ENCODE assay signal across 8 cellular contexts in the genomic region with DNA sequence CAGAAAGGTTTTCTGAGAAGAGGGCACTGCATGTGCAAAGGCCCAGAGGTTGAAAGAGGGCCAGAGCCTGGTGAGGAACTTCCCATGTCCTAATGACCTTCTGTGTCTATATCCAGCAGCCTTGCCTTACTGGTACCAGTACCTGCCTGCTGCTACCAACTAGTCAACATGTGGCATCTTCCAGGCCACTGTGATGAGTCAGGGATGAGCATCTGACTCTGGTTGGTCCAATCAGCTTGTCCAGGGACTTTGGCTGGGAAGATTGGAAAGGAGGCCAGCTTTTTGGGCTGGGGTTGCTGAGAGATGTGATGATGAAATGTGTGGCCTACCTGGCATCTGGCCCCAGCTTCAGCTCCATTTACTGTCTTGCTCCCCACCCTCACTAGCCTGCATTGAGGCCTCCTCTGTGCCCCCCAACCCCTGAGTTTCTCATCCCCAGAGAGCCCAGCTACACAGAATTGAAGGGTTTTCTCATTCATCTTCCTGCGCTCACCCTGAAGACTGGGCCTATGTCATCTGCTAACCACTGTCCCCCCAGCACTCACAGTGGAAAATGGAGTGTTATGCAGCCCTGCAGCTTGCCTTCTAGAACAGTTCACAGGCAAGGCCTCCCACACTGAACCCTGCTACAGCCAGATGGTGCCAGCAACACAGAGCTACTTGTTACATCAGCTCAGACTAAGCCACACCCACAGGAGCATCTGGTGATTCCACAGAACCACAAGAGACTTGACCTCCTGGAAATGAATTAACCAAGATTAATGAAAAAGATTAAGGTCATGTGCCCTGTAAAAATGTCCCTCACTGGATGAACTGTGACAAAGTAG.
A peak's percentile ranks its signal among the peaks of the same experiment; 100 is the strongest.
DNase-seq lines count a peak whose midpoint lies in the region; ATAC-seq and TF ChIP-seq lines count a peak whose summit lies in the region.

No MANE protein-coding gene starts in this region.

- no peak overlapping the region for H3K9ac ChIP-seq in parathyroid adenoma

- DNase-seq in AG10803 (ENCODE audit: low read depth): peak; percentile 97
- peak; percentile 98 for DNase-seq in OCI-M1 (lab: John Stamatoyannopoulos, UW)
- peak; percentile 84 for DNase-seq in activated effector memory CD4-positive, alpha-beta T cell treated with anti-CD3 and anti-CD28 coated beads, Interleukin-2, amount 50 U/mL, for 16 hours
- DNase-seq in head of caudate nucleus: peak in 30 of 42 donors; percentile 26 to 78 (median 59)

- ATAC-seq in GM18861 (IDR thresholded peaks at IDR 0.05; ENCODE audit: unreplicated experiment) (peak; percentile 23), HG03045 (IDR thresholded peaks at IDR 0.05; ENCODE audit: unreplicated experiment) (no peak), HG03565 (IDR thresholded peaks at IDR 0.05; ENCODE audit: unreplicated experiment) (no peak)

- peak overlapping the region; percentile 97 for H3K4me2 ChIP-seq in parathyroid adenoma (ENCODE audit: low read length)

- no peaks in the 10 kb centered on the region for H3K27me3 ChIP-seq in parathyroid adenoma (ENCODE audit: control insufficient read depth, insufficient read depth, low read length)

- intact Hi-C loops in head of caudate nucleus (cut with DNase I): no loop called here

- no peaks in the 10 kb centered on the region for H3K9me3 ChIP-seq in parathyroid adenoma (ENCODE audit: control insufficient read depth, low read length)

- peaks cover 18% of the 10 kb centered on the region for H3K4me1 ChIP-seq in parathyroid adenoma

- TF ChIP-seq CTCF in AG10803 (conservative IDR thresholded peaks at IDR 0.05; ENCODE audit: low read length): peak; percentile 7; the same call in 1 of the 2 replicates
- no peak for TF ChIP-seq CTCF in parathyroid adenoma (IDR thresholded peaks at IDR 0.05)

- no peaks in the 10 kb centered on the region for H3K36me3 ChIP-seq in parathyroid adenoma (ENCODE audit: control insufficient read depth, insufficient read depth, low read length)

- H3K4me3 ChIP-seq in AG10803 (ENCODE audit: low read length) (peak overlapping the region; percentile 96), parathyroid adenoma (ENCODE audit: low read depth, low read length) (peak overlapping the region; percentile 92)

- no peaks in the 10 kb centered on the region for H3K79me2 ChIP-seq in parathyroid adenoma

- H2AFZ ChIP-seq in parathyroid adenoma: no peak overlapping the region

- no peak overlapping the region for H3K27ac ChIP-seq in parathyroid adenoma
